26 cellular contexts compared by ENCODE assay signal in genomic region chr9:17476401-17476800, GRCh38.
A peak's percentile ranks its signal among the peaks of the same experiment; 100 is the strongest.
DNase-seq lines count a peak whose midpoint lies in the region; ATAC-seq and TF ChIP-seq lines count a peak whose summit lies in the region.
"Had no signal": no experiment of that assay in that cellular context is flagged by ENCODE, and none has a peak within 500 bp of the region (broad histone marks: within the 10 kb centered on the region; RNA-seq: fewer than 3 reads in every experiment).

No MANE protein-coding gene starts in this region.

- H3K4me1 ChIP-seq in esophagus squamous epithelium (no peaks in the 10 kb centered on the region), smooth muscle cell (ENCODE audit: low read depth) (no peaks in the 10 kb centered on the region)
- H3K4me1 ChIP-seq: gastrocnemius medialis, psoas muscle, stomach, tibial artery had no signal

- H3K27ac ChIP-seq in esophagus squamous epithelium (no peak overlapping the region), smooth muscle cell (ENCODE audit: low read depth) (no peak overlapping the region)
- H3K27ac ChIP-seq: 22Rv1, coronary artery, gastrocnemius medialis, hepatocyte, psoas muscle, stomach, tibial artery, WERI-Rb-1 had no signal

- TF ChIP-seq CTCF in esophagus squamous epithelium (IDR thresholded peaks at IDR 0.05) (no peak), smooth muscle cell (IDR thresholded peaks at IDR 0.05; ENCODE audit: borderline replicate concordance, insufficient read depth, poor library complexity, severe bottlenecking) (no peak)

- H3K9ac ChIP-seq in smooth muscle cell (ENCODE audit: low read depth): no peak overlapping the region

- intact Hi-C loops in esophagus squamous epithelium (cut with DNase I): no loop called here

- H3K4me2 ChIP-seq in smooth muscle cell: no peak overlapping the region
- H3K4me2 ChIP-seq: hepatocyte had no signal

- H3F3A ChIP-seq in smooth muscle cell (ENCODE audit: low read depth): no peaks in the 10 kb centered on the region

- peak; percentile 64 for ATAC-seq in GM18502 (IDR thresholded peaks at IDR 0.05; ENCODE audit: poor library complexity, unreplicated experiment)
- peak; percentile 85 for ATAC-seq in GM19395 (IDR thresholded peaks at IDR 0.05; ENCODE audit: unreplicated experiment)
- ATAC-seq in HG02759 (IDR thresholded peaks at IDR 0.05; ENCODE audit: unreplicated experiment): peak; percentile 61
- ATAC-seq in HG03196 (IDR thresholded peaks at IDR 0.05; ENCODE audit: unreplicated experiment): peak; percentile 71
- ATAC-seq: effector memory CD8-positive, alpha-beta T cell; gastrocnemius medialis; naive thymus-derived CD4-positive, alpha-beta T cell; psoas muscle; SK-N-SH treated with all-trans-retinoic acid at 6 μM for 48 hours had no signal

- no peak for TF ChIP-seq POLR2A in esophagus squamous epithelium (IDR thresholded peaks at IDR 0.05)

- no peak for DNase-seq in activated CD8-positive, alpha-beta memory T cell treated with anti-CD3 and anti-CD28 coated beads, Interleukin-2, amount 50 U/mL, for 48 hours
- DNase-seq in esophagus squamous epithelium (lab: John Stamatoyannopoulos, UW) (no peak), smooth muscle cell (lab: John Stamatoyannopoulos, UW; ENCODE audit: unreplicated experiment) (no peak), ureter (ENCODE audit: low spot score) (no peak)
- DNase-seq: activated naive CD4-positive, alpha-beta T cell treated with anti-CD3 and anti-CD28 coated beads, Interleukin-2, amount 50 U/mL, for 16 hours; anterior cingulate cortex; CD4-positive, CD25-positive, alpha-beta regulatory T cell; effector memory CD8-positive, alpha-beta T cell; gastrocnemius medialis; GOT3; Kasumi-1; naive thymus-derived CD4-positive, alpha-beta T cell; NCI-H187 treated with DMSO at 0.1 percent for 48 hours; nucleus accumbens; psoas muscle; stomach; tibial artery; WERI-Rb-1 had no signal

- H3K4me3 ChIP-seq in esophagus squamous epithelium (no peak overlapping the region), smooth muscle cell (no peak overlapping the region)
- H3K4me3 ChIP-seq: coronary artery, gastrocnemius medialis, hepatocyte, psoas muscle, stomach, tibial artery had no signal

- no peaks in the 10 kb centered on the region for H3K36me3 ChIP-seq in esophagus squamous epithelium
- H3K36me3 ChIP-seq in smooth muscle cell (ENCODE audit: low read depth): no peaks in the 10 kb centered on the region
- H3K36me3 ChIP-seq: gastrocnemius medialis, WERI-Rb-1 had no signal

- no peaks in the 10 kb centered on the region for H4K20me1 ChIP-seq in smooth muscle cell (ENCODE audit: low read depth)

- no peaks in the 10 kb centered on the region for H3K79me2 ChIP-seq in smooth muscle cell (ENCODE audit: low read depth)
- H3K79me2 ChIP-seq: hepatocyte had no signal

- H3K27me3 ChIP-seq in esophagus squamous epithelium (no peaks in the 10 kb centered on the region), smooth muscle cell (ENCODE audit: low read depth) (no peaks in the 10 kb centered on the region)
- H3K27me3 ChIP-seq: gastrocnemius medialis, hepatocyte, stomach, tibial artery had no signal

- H2AFZ ChIP-seq in smooth muscle cell (ENCODE audit: low read depth): no peak overlapping the region
- H2AFZ ChIP-seq: hepatocyte had no signal

- H3K9me3 ChIP-seq in esophagus squamous epithelium (no peaks in the 10 kb centered on the region), smooth muscle cell (replicated peaks; ENCODE audit: low read depth) (no peaks in the 10 kb centered on the region)
- H3K9me3 ChIP-seq: gastrocnemius medialis, psoas muscle, stomach, tibial artery had no signal
